In the genomic region with DNA sequence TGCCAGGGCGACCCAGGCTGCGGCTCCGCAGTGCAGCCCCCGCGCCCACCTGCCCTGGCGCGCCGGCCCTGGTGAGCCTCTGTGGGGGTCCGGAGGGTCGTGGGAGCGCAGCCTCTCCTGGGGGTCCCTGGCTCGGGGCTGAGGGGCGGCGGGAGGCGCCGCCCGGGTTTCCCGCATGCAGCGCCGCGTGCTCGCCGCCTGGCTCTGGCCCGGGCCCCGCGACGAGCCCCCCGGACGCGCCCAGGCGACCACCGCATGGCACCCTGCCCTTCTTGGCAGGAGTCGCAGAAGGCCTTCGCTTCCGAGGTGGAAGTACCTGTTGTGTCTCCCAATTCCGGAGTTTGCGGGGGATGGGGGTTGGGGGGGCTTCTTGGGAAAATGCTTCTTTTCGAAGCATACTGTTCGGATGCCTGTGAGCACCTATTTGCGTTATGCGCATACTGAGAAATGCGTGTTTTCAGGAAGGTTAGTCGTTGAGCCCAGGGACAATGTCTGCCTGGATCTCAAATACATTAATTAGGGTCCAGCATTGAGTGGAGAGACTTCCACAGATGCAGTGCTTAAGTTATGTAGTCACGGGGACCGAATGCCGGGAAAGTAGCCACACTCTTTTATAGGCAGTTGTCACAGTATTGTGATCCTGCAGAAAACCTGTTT, we compare ENCODE assay signal across 1 cellular context.
TF ChIP-seq lines count a peak whose summit lies in the region.

No MANE protein-coding gene starts in this region.

TF ChIP-seq in SK-N-SH treated with all-trans-retinoic acid at 6 μM for 48 hours, 23 proteins besides CTCF, POLR2A, EP300 and RAD21 (continued from another document):
- TF ChIP-seq CREB5 (CRISPR knock-in tag; IDR thresholded peaks at IDR 0.05; ENCODE audit: low read depth) = no peak
- TF ChIP-seq, protein P1, sequence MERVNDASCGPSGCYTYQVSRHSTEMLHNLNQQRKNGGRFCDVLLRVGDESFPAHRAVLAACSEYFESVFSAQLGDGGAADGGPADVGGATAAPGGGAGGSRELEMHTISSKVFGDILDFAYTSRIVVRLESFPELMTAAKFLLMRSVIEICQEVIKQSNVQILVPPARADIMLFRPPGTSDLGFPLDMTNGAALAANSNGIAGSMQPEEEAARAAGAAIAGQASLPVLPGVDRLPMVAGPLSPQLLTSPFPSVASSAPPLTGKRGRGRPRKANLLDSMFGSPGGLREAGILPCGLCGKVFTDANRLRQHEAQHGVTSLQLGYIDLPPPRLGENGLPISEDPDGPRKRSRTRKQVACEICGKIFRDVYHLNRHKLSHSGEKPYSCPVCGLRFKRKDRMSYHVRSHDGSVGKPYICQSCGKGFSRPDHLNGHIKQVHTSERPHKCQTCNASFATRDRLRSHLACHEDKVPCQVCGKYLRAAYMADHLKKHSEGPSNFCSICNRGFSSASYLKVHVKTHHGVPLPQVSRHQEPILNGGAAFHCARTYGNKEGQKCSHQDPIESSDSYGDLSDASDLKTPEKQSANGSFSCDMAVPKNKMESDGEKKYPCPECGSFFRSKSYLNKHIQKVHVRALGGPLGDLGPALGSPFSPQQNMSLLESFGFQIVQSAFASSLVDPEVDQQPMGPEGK (CRISPR knock-in tag; IDR thresholded peaks at IDR 0.05; ENCODE audit: borderline replicate concordance) = no peak
- TF ChIP-seq ZNF70 (CRISPR knock-in tag; IDR thresholded peaks at IDR 0.05) = no peak
TF ChIP-seq in SK-N-SH treated with all-trans-retinoic acid at 6 μM for 48 hours: peak in this region for 0.
